9 cellular contexts compared by ENCODE assay signal in genomic region chr17:64920419-64921172, GRCh38. TPM values are rescaled to one million over a fixed set of nuclear protein-coding genes. Genes with fewer than 3 reads are reported as not detected.
A peak's percentile ranks its signal among the peaks of the same experiment; 100 is the strongest.
DNase-seq lines count a peak whose midpoint lies in the region; ATAC-seq, FAIRE-seq and TF ChIP-seq lines count a peak whose summit lies in the region.
"Had no signal": no experiment of that assay in that cellular context is flagged by ENCODE, and none has a peak within 500 bp of the region (broad histone marks: within the 10 kb centered on the region; RNA-seq: fewer than 3 reads in every experiment).

No MANE protein-coding gene starts in this region.

- H3K36me3 Mint-ChIP-seq in Caco-2 (ENCODE audit: insufficient read depth, unreplicated experiment) (peaks cover 10% of the 10 kb centered on the region), naive B cell (no peaks in the 10 kb centered on the region)

- H3K27ac Mint-ChIP-seq in Caco-2 (ENCODE audit: unreplicated experiment) (no peak overlapping the region), naive B cell (peak overlapping the region; percentile 38 to 98 (median 96))

- POLR2A ChIA-PET in Caco-2 (lab: Charles Lee), result interaction anchor here (0.9 kb wide), 1 partner anchor 55 kb away, joined by 4 read pairs; no protein-coding TSS in a partner anchor
- POLR2A ChIA-PET in GM12878 (lab: Charles Lee), result no interaction called here

- no peaks in the 10 kb centered on the region for H3K9me2 ChIP-seq in Loucy (replicated peaks; ENCODE audit: low read depth, low read length)

- H3K9ac ChIP-seq in Loucy (ENCODE audit: low read depth, low read length, poor library complexity, severe bottlenecking) (peak overlapping the region; percentile 81), GM12878 (ENCODE audit: control insufficient read depth, insufficient read depth, low read length) (no peak overlapping the region)

- H3K4me3 ChIP-seq in Caco-2 (ENCODE audit: low read depth, low read length) (no peak overlapping the region), Loucy (ENCODE audit: low read length, poor library complexity, severe bottlenecking) (peak overlapping the region; percentile 79), GM12878 (peak overlapping the region; percentile 77; the same call in 1 of the 2 replicates), stomach (peak overlapping the region in 1 of 4 donors; percentile 51)

- in situ Hi-C loops in GM12878 (cut with MboI), result no loop called here

- RAD21 ChIA-PET in GM12878 (lab: Charles Lee; ENCODE audit: unreplicated experiment), result interaction anchor here (1.5 kb wide), 1 partner anchor 179 kb away, joined by 4 read pairs; no protein-coding TSS in a partner anchor

- intact Hi-C loops in Caco-2 (cut with micrococcal nuclease; ENCODE audit: unreplicated experiment), result no loop called here
- intact Hi-C loops in GM12878 (cut with micrococcal nuclease; ENCODE audit: unreplicated experiment), result no loop called here
- intact Hi-C loops in stomach (cut with DNase I; ENCODE audit: low total_unique reads), result no loop called here

- H3K79me2 ChIP-seq in Loucy (ENCODE audit: insufficient read depth, low read length) (peaks cover 9% of the 10 kb centered on the region; the same call in 1 of the 2 replicates), GM12878 (ENCODE audit: control insufficient read depth, insufficient read depth, low read length) (no peaks in the 10 kb centered on the region)

- SMC1A ChIA-PET in GM12878 (lab: Charles Lee; ENCODE audit: uncharacterized antibody, unreplicated experiment), result no interaction called here

- no peaks in the 10 kb centered on the region; the same call in 1 of the 2 replicates for H3F3A ChIP-seq in Loucy (ENCODE audit: low read depth)

- H3K9me3 ChIP-seq in Caco-2 (no peaks in the 10 kb centered on the region), Loucy (ENCODE audit: insufficient read depth, low read depth, low read length) (no peaks in the 10 kb centered on the region), GM12878 (replicated peaks; ENCODE audit: control insufficient read depth, insufficient read depth, low read length) (no peaks in the 10 kb centered on the region), stomach (no peaks in the 10 kb centered on the region)

- BruUV-seq in Caco-2 (replicated peaks; lab: Mats Ljungman, UMichigan) (no TSS peak), GM12878 (replicated peaks; lab: Mats Ljungman, UMichigan) (no TSS peak)

- 97% methylated on average over 12 of the region's 12 CpGs for WGBS in GM12878 (ENCODE audit: insufficient coverage, insufficient replicate concordance, low lambda C conversion rate, missing lambda C conversion rate)
- WGBS in stomach, 5 donors, result 87 to 91% (median 89%) methylated on average over 12 of the region's 12 CpGs

- H3K27me3 Mint-ChIP-seq in Caco-2 (ENCODE audit: insufficient read depth, unreplicated experiment), result no peaks in the 10 kb centered on the region
- H3K27me3 Mint-ChIP-seq in naive B cell, result no peaks in the 10 kb centered on the region

- H3K4me3 Mint-ChIP-seq in Caco-2 (ENCODE audit: unreplicated experiment) (peak overlapping the region; percentile 83), naive B cell (peak overlapping the region; percentile 87 to 96 (median 94))

- H4K20me1 ChIP-seq in Loucy (ENCODE audit: insufficient read depth, low read length, poor library complexity, severe bottlenecking) (no peaks in the 10 kb centered on the region), GM12878 (ENCODE audit: control insufficient read depth, insufficient read depth) (no peaks in the 10 kb centered on the region)

- ATAC-seq in GM12878 (no peak), naive B cell (ENCODE audit: low read depth in 2 of 2) (no peak), GM21786 (IDR thresholded peaks at IDR 0.05; ENCODE audit: unreplicated experiment) (no peak), foreskin keratinocyte (no peak)

- H3K27ac ChIP-seq in GM12878 (ENCODE audit: control insufficient read depth, insufficient read depth), result no peak overlapping the region
- H3K27ac ChIP-seq in stomach, result peak overlapping the region in 1 of 5 donors; percentile 97
- H3K27ac ChIP-seq in foreskin keratinocyte, result no peak overlapping the region

- H3K36me3 ChIP-seq in Caco-2 (ENCODE audit: control insufficient read depth, insufficient read depth, low read length) (no peaks in the 10 kb centered on the region), Loucy (ENCODE audit: insufficient read depth, low read length) (no peaks in the 10 kb centered on the region), GM12878 (ENCODE audit: control insufficient read depth in 2 of 2, insufficient read depth in 2 of 2, low read length in 1 of 2) (no peaks in the 10 kb centered on the region), stomach (no peaks in the 10 kb centered on the region)

- H3K27me3 ChIP-seq in Caco-2 (replicated peaks; ENCODE audit: control insufficient read depth, insufficient read depth, low read length), result no peaks in the 10 kb centered on the region
- H3K27me3 ChIP-seq in Loucy (ENCODE audit: insufficient read depth, low read length, poor library complexity, severe bottlenecking), result no peaks in the 10 kb centered on the region
- no peaks in the 10 kb centered on the region for H3K27me3 ChIP-seq in GM12878 (replicated peaks in 1 of 2; ENCODE audit: control insufficient read depth in 2 of 2, insufficient read depth in 2 of 2, low read length in 1 of 2)
- H3K27me3 ChIP-seq in stomach, result no peaks in the 10 kb centered on the region
- H3K27me3 ChIP-seq in foreskin keratinocyte, result no peaks in the 10 kb centered on the region

- H3K4me1 Mint-ChIP-seq in Caco-2 (ENCODE audit: low read depth, unreplicated experiment), result no peaks in the 10 kb centered on the region
- H3K4me1 Mint-ChIP-seq in naive B cell, result peaks cover 10 to 41% (median 34%) of the 10 kb centered on the region in 3 donors

- H2AFZ ChIP-seq in Loucy (ENCODE audit: low read length) (no peak overlapping the region), GM12878 (ENCODE audit: control insufficient read depth, low read depth, low read length) (peak overlapping the region; percentile 97; the same call in 1 of the 2 replicates)

- TF ChIP-seq EP300 in GM12878 (IDR thresholded peaks at IDR 0.05; ENCODE audit: borderline replicate concordance in 1 of 2, control insufficient read depth in 1 of 2, low read depth in 2 of 2, low read length in 2 of 2), result no peak
- no peak for TF ChIP-seq EP300 in stomach (IDR thresholded peaks at IDR 0.05)

- H3K9me3 Mint-ChIP-seq in Caco-2 (ENCODE audit: unreplicated experiment) (no peaks in the 10 kb centered on the region), naive B cell (no peaks in the 10 kb centered on the region)

- CTCF ChIA-PET in Caco-2 (lab: Charles Lee), result interaction anchor here (0.7 kb wide), 1 partner anchor 278 kb away, joined by 4 read pairs; no protein-coding TSS in a partner anchor
- CTCF ChIA-PET in GM12878 (lab: Yijun Ruan, JAX), result interaction anchor here (0.6 to 0.7 kb wide), 2 partner anchors 43 to 947 kb away, joined by 3 read pairs; no protein-coding TSS in a partner anchor

- TF ChIP-seq CTCF in Caco-2 (IDR thresholded peaks at IDR 0.05; ENCODE audit: insufficient read depth in 1 of 2, low read depth in 1 of 2, low read length in 1 of 2, severe bottlenecking in 1 of 2, unreplicated experiment in 1 of 2) (no peak), Loucy (conservative IDR thresholded peaks at IDR 0.05; ENCODE audit: low read length) (no peak), GM12878 (IDR thresholded peaks at IDR 0.05 in 2 of 3, conservative IDR thresholded peaks at IDR 0.05 in 1 of 3; ENCODE audit: control insufficient read depth in 2 of 3, extremely low read depth in 1 of 3, insufficient read depth in 1 of 3, low read depth in 3 of 3, low read length in 3 of 3) (no peak), stomach (IDR thresholded peaks at IDR 0.05) (no peak), foreskin keratinocyte (conservative IDR thresholded peaks at IDR 0.05) (no peak)

- peak; percentile 47 for FAIRE-seq in GM12878 (lab: Jason Lieb, UNC)

- TF ChIP-seq POLR2A in GM12878 (IDR thresholded peaks at IDR 0.05; ENCODE audit: low read depth, low read length) (no peak), stomach (IDR thresholded peaks at IDR 0.05) (no peak)

- H3K4me2 ChIP-seq in Loucy (ENCODE audit: low read depth, low read length, poor library complexity, severe bottlenecking) (peak overlapping the region; percentile 75), GM12878 (ENCODE audit: control insufficient read depth, insufficient read depth) (peak overlapping the region; percentile 64)

- H3K4me1 ChIP-seq in Caco-2, result peaks cover 5% of the 10 kb centered on the region; the same call in 1 of the 2 replicates
- H3K4me1 ChIP-seq in Loucy (ENCODE audit: insufficient read depth, low read length, poor library complexity, severe bottlenecking), result peaks cover 13% of the 10 kb centered on the region
- H3K4me1 ChIP-seq in GM12878 (ENCODE audit: control insufficient read depth, insufficient read depth, low read length), result peaks cover 10% of the 10 kb centered on the region
- peaks cover 0 to 18% (median 9%) of the 10 kb centered on the region in 4 donors for H3K4me1 ChIP-seq in stomach
- peaks cover 5% of the 10 kb centered on the region for H3K4me1 ChIP-seq in foreskin keratinocyte

- TF ChIP-seq RAD21 in GM12878 (IDR thresholded peaks at IDR 0.05; ENCODE audit: insufficient read depth, low read depth, low read length), result no peak

- DNase-seq in Caco-2 (no peak), GM12878 (ENCODE audit: low read depth, low spot score) (no peak), naive B cell (no peak), stomach (no peak), foreskin keratinocyte (no peak)
- DNase-seq in stimulated activated CD4-positive, alpha-beta T cell treated with anti-CD3 and anti-CD28 coated beads, Interleukin-4, amount 100 ng/mL, for 4 hours, result no peak
- DNase-seq: NCI-H69 had no signal

RNA-seq across cellular contexts. Expression of gene LRRC37A3, which starts 1.3 kb away (rescaled TPM):
- total RNA-seq in Caco-2 (2022), result 5.8 and 8.6 TPM in 2 replicates
- 74.7 and 84.4 TPM in 2 replicates for total RNA-seq in GM12878 (2013; cell fraction: nucleolus; rRNA removed)
- total RNA-seq in GM12878 (2014; rRNA removed), result 3.2 and 4.2 TPM in 2 replicates
- 8.7 and 9.8 TPM in 2 replicates for total RNA-seq in GM12878 (2014; rRNA removed; fragmentation: Illumina TruSeq; extraction: Trizol)
- total RNA-seq in GM12878 (2021), result 7.9 and 10.0 TPM in 2 replicates
- polyA plus RNA-seq in GM12878 (2011; ENCODE audit: low read depth), result 3.3 TPM
- polyA plus RNA-seq in GM12878 (2011; rRNA removed), result 4.3 and 7.9 TPM in 2 replicates
- polyA plus RNA-seq in GM12878 (2011; cell fraction: cytosol; rRNA removed), result 2.9 and 4.1 TPM in 2 replicates
- 8.1 and 8.6 TPM in 2 replicates for polyA plus RNA-seq in GM12878 (2011; cell fraction: nucleus; rRNA removed)
- 2.7 and 3.5 TPM in 2 replicates for polyA plus RNA-seq in GM12878 (2012)
- polyA plus RNA-seq in GM12878 (2014; fragmentation: Illumina TruSeq; extraction: Trizol), result 1.9 and 2.5 TPM in 2 replicates
- under 1 TPM; 0.18 to 0.35 TPM for polyA plus RNA-seq in GM12878 (2014; fragmentation: Nextera tagmentation; extraction: Ambion mirVana)
- 1.5 and 4.8 TPM in 2 replicates for polyA plus RNA-seq in GM12878 (2014; rRNA removed)
- polyA plus RNA-seq in GM12878 (2016; fragmentation: Nextera tagmentation; extraction: Ambion mirVana), result 1 to 10 TPM; 2.2 to 2.9 TPM
- polyA minus RNA-seq in GM12878 (2011; rRNA and poly(A)+ RNA removed), result 17.4 and 21.2 TPM in 2 replicates
- 2.1 and 5.5 TPM in 2 replicates for polyA minus RNA-seq in GM12878 (2011; cell fraction: cytosol; rRNA and poly(A)+ RNA removed)
- polyA minus RNA-seq in GM12878 (2011; cell fraction: nucleus; rRNA and poly(A)+ RNA removed), result 22.5 and 33.1 TPM in 2 replicates
- polyA plus RNA-seq in naive B cell (ENCODE audit: low read depth in 6 of 6), result 1 to 10 TPM in 3 of 6 donors, under 1 TPM in 2, not detected in 1; 0.67 to 2.4 (median 1.1) TPM
- total RNA-seq in stomach, result 10 to 100 TPM in 3 of 5 donors, 1 to 10 TPM in 2; 2.3 to 19.6 (median 10.5) TPM
- 1 to 10 TPM; 1.6 to 3.3 (median 2.7) TPM for polyA plus RNA-seq in stomach
- total RNA-seq in foreskin keratinocyte, result 0.75 and 1.4 TPM in 2 replicates
- polyA plus RNA-seq in foreskin keratinocyte, result 0.27 and 0.49 TPM in 2 replicates
